In genomic region chr5:682651-683358, GRCh38 we compare ENCODE assay signal across 8 cellular contexts. TPM values are rescaled to one million over a fixed set of nuclear protein-coding genes. Genes with fewer than 3 reads are reported as not detected.
A peak's percentile ranks its signal among the peaks of the same experiment; 100 is the strongest.
DNase-seq lines count a peak whose midpoint lies in the region; ATAC-seq and TF ChIP-seq lines count a peak whose summit lies in the region.
"Not testable (repeated sequence)": the region's sequence is repeated elsewhere in the genome, so short reads cannot be mapped to it uniquely, and the experiment has no call there.

No MANE protein-coding gene starts in this region.

- H3K4me3 Mint-ChIP-seq in T-helper 17 cell = peak overlapping the region; percentile 65
- H3K4me3 Mint-ChIP-seq in glutamatergic neuron (ENCODE audit: unreplicated experiment) = not testable (repeated sequence)

- ATAC-seq in T-helper 17 cell, left lung: not testable (repeated sequence)

- H3K9me3 ChIP-seq in T-helper 17 cell (ENCODE audit: control insufficient read depth, low read length, poor library complexity, severe bottlenecking); left lung: not testable (repeated sequence)

- in situ Hi-C loops in G401 (cut with HindIII; ENCODE audit: low sequenced_read_pairs) = not testable (repeated sequence)

- intact Hi-C loops in left lung (cut with DNase I) = not testable (repeated sequence)
- intact Hi-C loops in posterior cingulate gyrus (cut with DNase I) = loop anchor here (1.0 kb wide), 1 partner anchor 92 kb away; no protein-coding TSS in a partner anchor

- peak overlapping the region; percentile 60 for H3K27ac Mint-ChIP-seq in T-helper 17 cell
- H3K27ac Mint-ChIP-seq in glutamatergic neuron (ENCODE audit: unreplicated experiment) = not testable (repeated sequence)

- H3K9me3 Mint-ChIP-seq in glutamatergic neuron (ENCODE audit: unreplicated experiment) = not testable (repeated sequence)

- not testable (repeated sequence) for TF ChIP-seq CTCF in glutamatergic neuron (IDR thresholded peaks at IDR 0.05; ENCODE audit: partially characterized antibody, unreplicated experiment); left lung (IDR thresholded peaks at IDR 0.05)

- not testable (repeated sequence) for H3K36me3 Mint-ChIP-seq in T-helper 17 cell (ENCODE audit: low read depth); glutamatergic neuron (ENCODE audit: unreplicated experiment)

- not testable (repeated sequence) for H3K4me1 Mint-ChIP-seq in T-helper 17 cell; glutamatergic neuron (ENCODE audit: low read depth, unreplicated experiment)

- not testable (repeated sequence) for H3K36me3 ChIP-seq in left lung

- not testable (repeated sequence) for H3K4me3 ChIP-seq in left lung

- DNase-seq in G401 (ENCODE audit: low spot score) = peak; percentile 14
- not testable (repeated sequence) for DNase-seq in T-helper 17 cell
- peak; percentile 56 for DNase-seq in activated effector memory CD4-positive, alpha-beta T cell treated with anti-CD3 and anti-CD28 coated beads, Interleukin-2, amount 50 U/mL, for 16 hours
- DNase-seq in caudate nucleus (lab: John Stamatoyannopoulos, UW) = peak in 3 of 61 donors; percentile 36 to 61 (median 44)
- peak; percentile 17 for DNase-seq in glutamatergic neuron
- DNase-seq in left lung = peak; percentile 22 to 64
- peak in 8 of 10 donors; percentile 10 to 90 (median 36) for DNase-seq in posterior cingulate gyrus
- DNase-seq in ureter (ENCODE audit: low spot score) = peak; percentile 34

- not testable (repeated sequence) for H3K27me3 ChIP-seq in left lung

- peak overlapping the region; percentile 16 for H3K27ac ChIP-seq in caudate nucleus (ENCODE audit: low read depth, low read length)
- not testable (repeated sequence) for H3K27ac ChIP-seq in left lung

- not testable (repeated sequence) for H3K27me3 Mint-ChIP-seq in T-helper 17 cell; glutamatergic neuron (ENCODE audit: unreplicated experiment)

- H3K4me1 ChIP-seq in left lung = not testable (repeated sequence)

RNA-seq across cellular contexts. Expression of gene TPPP, which starts 10.3 kb away (rescaled TPM):
- 0.62 and 1.2 TPM in 2 replicates for total RNA-seq in G401 (2014; rRNA removed; shearing (Covaris generic))
- total RNA-seq in T-helper 17 cell = 10 to 100 TPM; 17.3 to 35.4 TPM
- total RNA-seq in glutamatergic neuron (ENCODE audit: unreplicated experiment) = 44.5 TPM
- total RNA-seq in left lung = 10 to 100 TPM in 1 of 2 donors, 1 to 10 TPM in 1; 9.6 to 14.4 TPM
- 7.5 TPM for total RNA-seq in ureter
